21 cellular contexts compared by ENCODE assay signal in the genomic region with DNA sequence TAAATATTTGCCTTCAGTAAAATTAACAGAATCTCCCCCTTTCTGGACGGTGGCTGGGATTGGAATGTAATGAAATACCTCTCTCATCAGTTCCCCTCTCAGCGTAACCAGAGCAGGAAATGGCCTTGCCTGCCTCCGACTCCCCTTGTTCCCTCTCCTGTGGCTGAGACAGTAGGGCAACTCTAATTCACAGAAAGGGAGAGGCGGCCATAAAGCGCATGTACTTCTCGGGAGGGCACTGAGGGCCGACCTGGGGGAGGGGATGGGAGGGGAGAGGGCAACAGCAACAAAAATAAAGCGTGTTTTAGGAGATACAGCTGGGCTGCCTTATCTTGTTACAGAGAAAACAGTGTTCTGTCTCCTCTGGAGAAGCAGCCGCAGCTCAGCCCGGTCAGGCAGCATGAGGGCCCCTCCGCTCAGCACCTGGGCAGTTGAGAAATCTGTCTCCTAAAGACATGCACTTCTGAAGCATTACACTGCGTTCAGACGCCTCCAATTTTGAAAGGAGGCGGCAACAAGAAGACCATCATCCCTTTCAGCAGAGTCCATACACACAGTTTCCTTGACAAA.
DNase-seq lines count a peak whose midpoint lies in the region; ATAC-seq and TF ChIP-seq lines count a peak whose summit lies in the region.
"Had no signal": no experiment of that assay in that cellular context is flagged by ENCODE, and none has a peak within 500 bp of the region (broad histone marks: within the 10 kb centered on the region; RNA-seq: fewer than 3 reads in every experiment).

No MANE protein-coding gene starts in this region.

- H3K4me1 ChIP-seq in cardiac muscle cell (ENCODE audit: low read depth) (peaks cover 14% of the 10 kb centered on the region), heart right ventricle (no peaks in the 10 kb centered on the region), mesendoderm (ENCODE audit: control insufficient read depth, low read depth, low read length) (no peaks in the 10 kb centered on the region)
- H3K4me1 ChIP-seq: upper lobe of left lung had no signal

- DNase-seq in cardiac muscle cell (ENCODE audit: low read depth in 1 of 2, low spot score in 1 of 2) (peak in 1 of 2 donors; percentile 42), heart right ventricle (no peak), choroid plexus epithelial cell (ENCODE audit: low read depth) (peak; percentile 63), mesendoderm (peak; percentile 81), HuH-7 (ENCODE audit: low spot score) (no peak)
- DNase-seq: activated CD4-positive, CD25-positive, alpha-beta regulatory T cell; activated effector memory CD4-positive, alpha-beta T cell treated with anti-CD3 and anti-CD28 coated beads, Interleukin-2, amount 50 U/mL, for 16 hours; C1 segment of cervical spinal cord; DMS 273 treated with DMSO at 0.1 percent for 48 hours; GOT3; KG1; NCI-H1417; NK-92 treated with Interleukin-12 subunit alpha and Interleukin-12 subunit beta, amount 100 ng/mL, for 24 hours; Right ventricle myocardium superior; stimulated activated naive CD8-positive, alpha-beta T cell treated with anti-CD3 and anti-CD28 coated beads, Interleukin-15, Interleukin-2, amounts not matched to agents 100 U/mL and 50 U/mL, for 24 hours had no signal

- H4K5ac ChIP-seq in mesendoderm (ENCODE audit: low read length), result no peak overlapping the region

- no peaks in the 10 kb centered on the region for H3K36me3 ChIP-seq in cardiac muscle cell
- no peaks in the 10 kb centered on the region for H3K36me3 ChIP-seq in heart right ventricle
- H3K36me3 ChIP-seq in mesendoderm (ENCODE audit: control insufficient read depth, insufficient read depth, low read length), result no peaks in the 10 kb centered on the region
- H3K36me3 ChIP-seq: upper lobe of left lung had no signal

- H3K4me2 ChIP-seq in mesendoderm (ENCODE audit: low read length), result no peak overlapping the region

- H3K56ac ChIP-seq in mesendoderm (ENCODE audit: low read length), result peak overlapping the region; percentile 76

- H3K4ac ChIP-seq in mesendoderm (ENCODE audit: low read depth, low read length), result no peak overlapping the region

- H3K79me1 ChIP-seq in mesendoderm (ENCODE audit: low read length), result no peaks in the 10 kb centered on the region

- WGBS in heart right ventricle, 2 donors, result 22% methylated on average over 14 of the region's 14 CpGs
- no CpG with 5 or more reads among the region's 14 CpGs for WGBS in mesendoderm (ENCODE audit: extremely low coverage, insufficient coverage, low lambda C conversion rate)

- H3K23ac ChIP-seq in mesendoderm (ENCODE audit: low read length), result no peak overlapping the region

- ATAC-seq in heart right ventricle (no peak), HG03135 (IDR thresholded peaks at IDR 0.05; ENCODE audit: unreplicated experiment) (no peak), SK-N-SH treated with all-trans-retinoic acid at 6 μM for 48 hours (no peak)
- no peak for ATAC-seq in stimulated activated memory B cell treated with anti-CD40 and anti-IgM and Interleukin-4, amounts not matched to agents 10 μg/mL and 1 μg/mL and 100 μg/mL, for 72 hours
- ATAC-seq: stimulated activated naive CD8-positive, alpha-beta T cell treated with anti-CD3 and anti-CD28 coated beads, Interleukin-15, Interleukin-2, amounts not matched to agents 100 U/mL and 50 U/mL, for 24 hours had no signal

- no peak overlapping the region for H2AK5ac ChIP-seq in mesendoderm (ENCODE audit: low read length)

- no peak overlapping the region for H2BK15ac ChIP-seq in mesendoderm (replicated peaks; ENCODE audit: low read depth)

- no peaks in the 10 kb centered on the region for H3K4me1 Mint-ChIP-seq in stimulated activated memory B cell treated with anti-CD40 and anti-IgM and Interleukin-4, amounts not matched to agents 10 μg/mL and 1 μg/mL and 100 μg/mL, for 72 hours

- no peaks in the 10 kb centered on the region for H3K79me2 ChIP-seq in mesendoderm (ENCODE audit: control insufficient read depth, insufficient read depth, low read length)

- intact Hi-C loops in heart right ventricle (cut with DNase I), result no loop called here

- H3K9me3 ChIP-seq in cardiac muscle cell (ENCODE audit: low read depth) (no peaks in the 10 kb centered on the region), heart right ventricle (peaks cover 0 to 16% (median 0%) of the 10 kb centered on the region in 11 donors)
- H3K9me3 ChIP-seq: upper lobe of left lung had no signal

- no peak overlapping the region for H2BK5ac ChIP-seq in mesendoderm (ENCODE audit: low read length)

- no peaks in the 10 kb centered on the region for H3K36me3 Mint-ChIP-seq in stimulated activated memory B cell treated with anti-CD40 and anti-IgM and Interleukin-4, amounts not matched to agents 10 μg/mL and 1 μg/mL and 100 μg/mL, for 72 hours

- H3K27ac ChIP-seq in cardiac muscle cell (peak overlapping the region; percentile 67), heart right ventricle (no peak overlapping the region), mesendoderm (ENCODE audit: low read depth, low read length) (no peak overlapping the region)
- H3K27ac ChIP-seq: HL-60, upper lobe of left lung had no signal

- H4K8ac ChIP-seq in mesendoderm (ENCODE audit: low read depth, low read length), result no peak overlapping the region

- H3K27me3 ChIP-seq in cardiac muscle cell (no peaks in the 10 kb centered on the region), heart right ventricle (peaks cover 0 to 17% (median 8%) of the 10 kb centered on the region in 7 donors), mesendoderm (ENCODE audit: insufficient read depth, low read length, poor library complexity) (no peaks in the 10 kb centered on the region)
- H3K27me3 ChIP-seq: upper lobe of left lung had no signal

- H3K4me3 ChIP-seq in cardiac muscle cell, result no peak overlapping the region
- no peak overlapping the region for H3K4me3 ChIP-seq in heart right ventricle
- peak overlapping the region; percentile 32 for H3K4me3 ChIP-seq in choroid plexus epithelial cell (ENCODE audit: low read depth, low read length)
- H3K4me3 ChIP-seq in mesendoderm (ENCODE audit: low read length), result no peak overlapping the region
- H3K4me3 ChIP-seq: upper lobe of left lung had no signal

- H2BK120ac ChIP-seq in mesendoderm (ENCODE audit: low read depth, low read length), result peak overlapping the region; percentile 73

- H3K18ac ChIP-seq in mesendoderm (ENCODE audit: low read length), result peak overlapping the region; percentile 80

- TF ChIP-seq CTCF in cardiac muscle cell (IDR thresholded peaks at IDR 0.05; ENCODE audit: low read depth, low read length) (no peak), heart right ventricle (IDR thresholded peaks at IDR 0.05) (no peak), choroid plexus epithelial cell (conservative IDR thresholded peaks at IDR 0.05; ENCODE audit: low read depth, low read length) (no peak)

- peaks cover 6% of the 10 kb centered on the region for H3K9me3 Mint-ChIP-seq in stimulated activated memory B cell treated with anti-CD40 and anti-IgM and Interleukin-4, amounts not matched to agents 10 μg/mL and 1 μg/mL and 100 μg/mL, for 72 hours

- no peak overlapping the region for H3K27ac Mint-ChIP-seq in stimulated activated memory B cell treated with anti-CD40 and anti-IgM and Interleukin-4, amounts not matched to agents 10 μg/mL and 1 μg/mL and 100 μg/mL, for 72 hours
- H3K27ac Mint-ChIP-seq: T-helper 1 cell treated with Interleukin-12 subunit alpha and Interleukin-12 subunit beta and Interleukin-4 antibody, amounts not matched to agents 30 μg/mL and 1 μg/mL, for 36 hours had no signal

- H3K27me3 Mint-ChIP-seq in stimulated activated memory B cell treated with anti-CD40 and anti-IgM and Interleukin-4, amounts not matched to agents 10 μg/mL and 1 μg/mL and 100 μg/mL, for 72 hours, result no peaks in the 10 kb centered on the region

- H3K4me3 Mint-ChIP-seq in stimulated activated memory B cell treated with anti-CD40 and anti-IgM and Interleukin-4, amounts not matched to agents 10 μg/mL and 1 μg/mL and 100 μg/mL, for 72 hours, result no peak overlapping the region
- H3K4me3 Mint-ChIP-seq: T-helper 1 cell treated with Interleukin-12 subunit alpha and Interleukin-12 subunit beta and Interleukin-4 antibody, amounts not matched to agents 30 μg/mL and 1 μg/mL, for 36 hours had no signal

- no peak overlapping the region for H3K9ac ChIP-seq in mesendoderm (ENCODE audit: low read length)

TF ChIP-seq in SK-N-SH treated with all-trans-retinoic acid at 6 μM for 48 hours, 23 proteins besides CTCF, POLR2A, EP300 and RAD21 (continues in another document):
- TF ChIP-seq TOX (CRISPR knock-in tag; IDR thresholded peaks at IDR 0.05; ENCODE audit: borderline replicate concordance), result no peak
- no peak for TF ChIP-seq ZNF70 (CRISPR knock-in tag; IDR thresholded peaks at IDR 0.05)
- no peak for TF ChIP-seq SNAI2 (CRISPR knock-in tag; IDR thresholded peaks at IDR 0.05)
- TF ChIP-seq ZFP30 (CRISPR knock-in tag; IDR thresholded peaks at IDR 0.05), result no peak
- no peak for TF ChIP-seq ZNF8 (CRISPR knock-in tag; IDR thresholded peaks at IDR 0.05)
- TF ChIP-seq, protein P1, sequence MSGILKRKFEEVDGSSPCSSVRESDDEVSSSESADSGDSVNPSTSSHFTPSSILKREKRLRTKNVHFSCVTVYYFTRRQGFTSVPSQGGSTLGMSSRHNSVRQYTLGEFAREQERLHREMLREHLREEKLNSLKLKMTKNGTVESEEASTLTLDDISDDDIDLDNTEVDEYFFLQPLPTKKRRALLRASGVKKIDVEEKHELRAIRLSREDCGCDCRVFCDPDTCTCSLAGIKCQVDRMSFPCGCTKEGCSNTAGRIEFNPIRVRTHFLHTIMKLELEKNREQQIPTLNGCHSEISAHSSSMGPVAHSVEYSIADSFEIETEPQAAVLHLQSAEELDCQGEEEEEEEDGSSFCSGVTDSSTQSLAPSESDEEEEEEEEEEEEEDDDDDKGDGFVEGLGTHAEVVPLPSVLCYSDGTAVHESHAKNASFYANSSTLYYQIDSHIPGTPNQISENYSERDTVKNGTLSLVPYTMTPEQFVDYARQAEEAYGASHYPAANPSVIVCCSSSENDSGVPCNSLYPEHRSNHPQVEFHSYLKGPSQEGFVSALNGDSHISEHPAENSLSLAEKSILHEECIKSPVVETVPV (CRISPR knock-in tag; IDR thresholded peaks at IDR 0.05), result no peak

Comparison
In these comparisons a context has a peak if more than half of its experiments do, and no peak if none do; other contexts are left out.
1. DNase-seq: peak in choroid plexus epithelial cell (single experiment) and mesendoderm (single experiment); none in heart right ventricle (0 of 2) and HuH-7 (single experiment).